Comparison of ENCODE assay signal across 15 cellular contexts in the genomic region with DNA sequence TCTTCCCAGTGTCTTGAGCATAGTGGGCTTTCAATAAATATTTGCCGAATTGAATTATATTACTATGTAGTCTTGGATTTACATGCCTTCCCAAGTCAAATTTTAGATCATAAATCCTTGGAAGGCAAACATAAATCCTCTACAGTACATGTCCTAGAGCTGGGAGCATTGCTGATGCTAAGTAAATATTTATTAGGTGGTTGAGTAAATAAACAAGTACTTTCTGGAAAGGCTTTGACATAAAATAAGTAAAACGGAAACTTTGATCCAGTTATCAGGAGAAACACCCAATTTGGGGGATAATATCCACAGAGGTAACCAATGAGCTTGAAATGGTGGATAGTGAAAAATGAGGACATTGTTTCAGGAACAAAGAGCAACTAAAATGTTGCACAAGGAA.
DNase-seq lines count a peak whose midpoint lies in the region; ATAC-seq and TF ChIP-seq lines count a peak whose summit lies in the region.
"Had no signal": no experiment of that assay in that cellular context is flagged by ENCODE, and none has a peak within 500 bp of the region (broad histone marks: within the 10 kb centered on the region; RNA-seq: fewer than 3 reads in every experiment).

No MANE protein-coding gene starts in this region.

- no peak for ATAC-seq in gastroesophageal sphincter
- no peak for ATAC-seq in effector memory CD8-positive, alpha-beta T cell (replicated peaks)
- ATAC-seq: GM12878, HCT116 had no signal

- H3K27ac Mint-ChIP-seq in effector memory CD8-positive, alpha-beta T cell = no peak overlapping the region
- H3K27ac Mint-ChIP-seq: CD8-positive, alpha-beta memory T cell had no signal

- no peaks in the 10 kb centered on the region for H3K4me1 Mint-ChIP-seq in effector memory CD8-positive, alpha-beta T cell (ENCODE audit: low read depth in 2 of 2)
- H3K4me1 Mint-ChIP-seq: CD8-positive, alpha-beta memory T cell had no signal

- H3K27me3 Mint-ChIP-seq in effector memory CD8-positive, alpha-beta T cell = peaks cover 23 to 42% of the 10 kb centered on the region in 2 donors

- TF ChIP-seq CTCF in gastroesophageal sphincter (IDR thresholded peaks at IDR 0.05) = no peak

- H3K27me3 ChIP-seq in gastroesophageal sphincter (no peaks in the 10 kb centered on the region), stomach smooth muscle (ENCODE audit: control insufficient read depth in 1 of 2, insufficient read depth in 2 of 2, low read length in 2 of 2) (no peaks in the 10 kb centered on the region)
- H3K27me3 ChIP-seq: BLaER1 had no signal

- H3K9ac ChIP-seq in stomach smooth muscle (ENCODE audit: low read length in 2 of 2) = no peak overlapping the region
- H3K9ac ChIP-seq: BLaER1 had no signal

- H3K36me3 ChIP-seq in gastroesophageal sphincter (no peaks in the 10 kb centered on the region), stomach smooth muscle (ENCODE audit: control insufficient read depth in 2 of 2, insufficient read depth in 2 of 2, low read length in 2 of 2) (no peaks in the 10 kb centered on the region)
- H3K36me3 ChIP-seq: BLaER1 had no signal

- H3K4me3 ChIP-seq in gastroesophageal sphincter (no peak overlapping the region), stomach smooth muscle (ENCODE audit: low read length in 2 of 2) (no peak overlapping the region)
- H3K4me3 ChIP-seq: BLaER1, GM12878 had no signal

- CTCF ChIA-PET in HEK293T (lab: Yijun Ruan, JAX) = no interaction called here

- WGBS in gastroesophageal sphincter (ENCODE audit: low coverage in 1 of 2), 2 donors = 75 to 87% methylated on average over 1 to 2 of the region's 2 CpGs

- H3K4me1 ChIP-seq in gastroesophageal sphincter (peaks cover 5 to 43% (median 7%) of the 10 kb centered on the region in 3 donors), stomach smooth muscle (ENCODE audit: control insufficient read depth, insufficient read depth, low read length) (peaks cover 34% of the 10 kb centered on the region)
- H3K4me1 ChIP-seq: BLaER1 had no signal

- no peaks in the 10 kb centered on the region for H3K9me3 Mint-ChIP-seq in effector memory CD8-positive, alpha-beta T cell
- H3K9me3 Mint-ChIP-seq: CD8-positive, alpha-beta memory T cell had no signal

- no peak for TF ChIP-seq POLR2A in gastroesophageal sphincter (IDR thresholded peaks at IDR 0.05)

- H3K9me3 ChIP-seq in gastroesophageal sphincter (no peaks in the 10 kb centered on the region), stomach smooth muscle (ENCODE audit: control insufficient read depth in 2 of 2, low read length in 2 of 2) (no peaks in the 10 kb centered on the region)
- H3K9me3 ChIP-seq: BLaER1, Caco-2 had no signal

- no peak for TF ChIP-seq EP300 in gastroesophageal sphincter (IDR thresholded peaks at IDR 0.05)

- peak overlapping the region in 3 of 4 donors; percentile 83 to 89 (median 89) for H3K27ac ChIP-seq in gastroesophageal sphincter
- peak overlapping the region; percentile 96 for H3K27ac ChIP-seq in stomach smooth muscle (ENCODE audit: low read length)
- H3K27ac ChIP-seq: 22Rv1, BLaER1 had no signal

- no peak overlapping the region for H3K4me3 Mint-ChIP-seq in effector memory CD8-positive, alpha-beta T cell
- H3K4me3 Mint-ChIP-seq: CD8-positive, alpha-beta memory T cell had no signal

- POLR2A ChIA-PET in HEK293T (lab: Yijun Ruan, JAX) = no interaction called here

- DNase-seq in DMS53 (lab: John Stamatoyannopoulos, UW) (peak; percentile 18), DMS53 treated with DMSO at 0.1 percent for 48 hours (lab: John Stamatoyannopoulos, UW; ENCODE audit: unreplicated experiment) (no peak), inferior parietal cortex (ENCODE audit: extremely low spot score) (no peak), HEK293T (ENCODE audit: extremely low spot score) (no peak)
- DNase-seq in effector memory CD8-positive, alpha-beta T cell = no peak
- DNase-seq: AML-193; Caco-2; CD8-positive, alpha-beta memory T cell; DMS79 had no signal

- H3K36me3 Mint-ChIP-seq in effector memory CD8-positive, alpha-beta T cell (ENCODE audit: insufficient read depth) = no peaks in the 10 kb centered on the region

TF ChIP-seq in HEK293T, 16 proteins besides CTCF, POLR2A, EP300 and RAD21:
- TF ChIP-seq NFRKB (IDR thresholded peaks at IDR 0.05) (no peak), TARDBP (IDR thresholded peaks at IDR 0.05) (no peak), FOXA1 (IDR thresholded peaks at IDR 0.05) (no peak), L3MBTL2 (conservative IDR thresholded peaks at IDR 0.05) (no peak), FOXK2 (IDR thresholded peaks at IDR 0.05) (no peak), LEF1 (IDR thresholded peaks at IDR 0.05; ENCODE audit: borderline replicate concordance) (no peak), SUZ12 (IDR thresholded peaks at IDR 0.05) (no peak), HDGF (IDR thresholded peaks at IDR 0.05; ENCODE audit: borderline replicate concordance) (no peak), ZNF384 (IDR thresholded peaks at IDR 0.05) (no peak), BHLHE40 (IDR thresholded peaks at IDR 0.05; ENCODE audit: borderline replicate concordance) (no peak), CTBP1 (IDR thresholded peaks at IDR 0.05; ENCODE audit: borderline replicate concordance) (no peak), ELF4 (IDR thresholded peaks at IDR 0.05) (no peak), SP1 (IDR thresholded peaks at IDR 0.05) (no peak)
